In genomic region chr2:156471772-156472171, GRCh38 we compare ENCODE assay signal across 23 cellular contexts. TPM values are rescaled to one million over a fixed set of nuclear protein-coding genes. Genes with fewer than 3 reads are reported as not detected.
A peak's percentile ranks its signal among the peaks of the same experiment; 100 is the strongest.
DNase-seq lines count a peak whose midpoint lies in the region; ATAC-seq and TF ChIP-seq lines count a peak whose summit lies in the region.
"Had no signal": no experiment of that assay in that cellular context is flagged by ENCODE, and none has a peak within 500 bp of the region (broad histone marks: within the 10 kb centered on the region; RNA-seq: fewer than 3 reads in every experiment).

No MANE protein-coding gene starts in this region.

- no peak for TF ChIP-seq POLR2A in breast epithelium (IDR thresholded peaks at IDR 0.05)

- no peaks in the 10 kb centered on the region for H3K36me3 ChIP-seq in breast epithelium

- peak overlapping the region; percentile 0 for H3K27ac Mint-ChIP-seq in MCF 10A (ENCODE audit: low read depth, unreplicated experiment)
- H3K27ac Mint-ChIP-seq in stimulated activated memory B cell treated with anti-CD40 and anti-IgM and Interleukin-4, amounts not matched to agents 10 μg/mL and 1 μg/mL and 100 μg/mL, for 72 hours = peak overlapping the region; percentile 38
- H3K27ac Mint-ChIP-seq: GM23338 had no signal

- no TSS peak for BruUV-seq in MCF 10A (replicated peaks; lab: Mats Ljungman, UMichigan)

- no peaks in the 10 kb centered on the region for H3K27me3 ChIP-seq in breast epithelium

- CTCF ChIA-PET in MCF 10A (lab: Yijun Ruan, JAX) = interaction anchor here (0.6 to 0.7 kb wide), 3 partner anchors 9 to 582 kb away, joined by 3 to 4 read pairs (median 3); no protein-coding TSS in a partner anchor

- H3K9me3 ChIP-seq in breast epithelium = no peaks in the 10 kb centered on the region

- DNase-seq in MCF 10A (ENCODE audit: unreplicated experiment) (no peak), breast epithelium (ENCODE audit: low spot score in 2 of 2) (no peak), amniotic epithelial cell (ENCODE audit: low read depth) (peak; percentile 59), left kidney (ENCODE audit: low read depth, low spot score) (peak; percentile 31), NCI-H69 (lab: John Stamatoyannopoulos, UW) (no peak)
- no peak for DNase-seq in stimulated activated CD8-positive, alpha-beta memory T cell treated with anti-CD3 and anti-CD28 coated beads, Interleukin-4, amount 100 ng/mL, for 48 hours
- DNase-seq: CD4-positive, CD25-positive, alpha-beta regulatory T cell; COR-L47; DMS 273 treated with DMSO at 0.1 percent for 48 hours; DND-41; KG1; NCI-H1417; NCI-H187; NCI-H2107; NCI-H510A treated with DMSO at 0.1 percent for 48 hours; PC-9; SIG-M5 had no signal

- H3K9me3 Mint-ChIP-seq in MCF 10A (ENCODE audit: unreplicated experiment) = no peaks in the 10 kb centered on the region
- H3K9me3 Mint-ChIP-seq in stimulated activated memory B cell treated with anti-CD40 and anti-IgM and Interleukin-4, amounts not matched to agents 10 μg/mL and 1 μg/mL and 100 μg/mL, for 72 hours = no peaks in the 10 kb centered on the region
- H3K9me3 Mint-ChIP-seq: GM23338 had no signal

- POLR2A ChIA-PET in MCF 10A (lab: Yijun Ruan, JAX) = interaction anchor here (3.7 kb wide), 1 partner anchor 34 kb away, joined by 27 read pairs; no protein-coding TSS in a partner anchor

- no peak for ATAC-seq in stimulated activated memory B cell treated with anti-CD40 and anti-IgM and Interleukin-4, amounts not matched to agents 10 μg/mL and 1 μg/mL and 100 μg/mL, for 72 hours
- no peak for ATAC-seq in HG03045 (IDR thresholded peaks at IDR 0.05; ENCODE audit: unreplicated experiment)
- ATAC-seq: GM23338, HCT116 had no signal

- no peak overlapping the region for H3K4me3 Mint-ChIP-seq in MCF 10A (ENCODE audit: unreplicated experiment)
- no peak overlapping the region for H3K4me3 Mint-ChIP-seq in stimulated activated memory B cell treated with anti-CD40 and anti-IgM and Interleukin-4, amounts not matched to agents 10 μg/mL and 1 μg/mL and 100 μg/mL, for 72 hours
- H3K4me3 Mint-ChIP-seq: GM23338 had no signal

- H3K4me1 ChIP-seq in breast epithelium = peaks cover 0 to 24% of the 10 kb centered on the region in 2 donors

- H3K4me1 Mint-ChIP-seq in MCF 10A (ENCODE audit: insufficient read depth, unreplicated experiment) = peaks cover 41% of the 10 kb centered on the region
- peaks cover 45% of the 10 kb centered on the region for H3K4me1 Mint-ChIP-seq in stimulated activated memory B cell treated with anti-CD40 and anti-IgM and Interleukin-4, amounts not matched to agents 10 μg/mL and 1 μg/mL and 100 μg/mL, for 72 hours

- H3K27ac ChIP-seq in breast epithelium = no peak overlapping the region
- H3K27ac ChIP-seq: 22Rv1, PC-9, RWPE1 had no signal

- intact Hi-C loops in MCF 10A (cut with micrococcal nuclease) (no loop called here), breast epithelium (cut with DNase I; ENCODE audit: low total_unique reads) (loop anchor here (2.0 kb wide), 1 partner anchor 43 kb away; no protein-coding TSS in a partner anchor)

- H3K4me3 ChIP-seq in breast epithelium = no peak overlapping the region
- H3K4me3 ChIP-seq: GM23338, PC-9 had no signal

- peaks cover 3% of the 10 kb centered on the region for H3K36me3 Mint-ChIP-seq in MCF 10A (ENCODE audit: insufficient read depth, unreplicated experiment)
- H3K36me3 Mint-ChIP-seq in stimulated activated memory B cell treated with anti-CD40 and anti-IgM and Interleukin-4, amounts not matched to agents 10 μg/mL and 1 μg/mL and 100 μg/mL, for 72 hours = peaks cover 6% of the 10 kb centered on the region

- H3K27me3 Mint-ChIP-seq in MCF 10A (ENCODE audit: insufficient read depth, unreplicated experiment) = no peaks in the 10 kb centered on the region
- no peaks in the 10 kb centered on the region for H3K27me3 Mint-ChIP-seq in stimulated activated memory B cell treated with anti-CD40 and anti-IgM and Interleukin-4, amounts not matched to agents 10 μg/mL and 1 μg/mL and 100 μg/mL, for 72 hours

- TF ChIP-seq CTCF in MCF 10A (IDR thresholded peaks at IDR 0.05; ENCODE audit: unreplicated experiment) = no peak
- TF ChIP-seq CTCF in breast epithelium (IDR thresholded peaks at IDR 0.05) = no peak

RNA-seq across cellular contexts. Expression of gene GPD2, which starts 35.6 kb away (rescaled TPM):
- total RNA-seq in MCF 10A (2022) = 37.4 and 62.5 TPM in 2 replicates
- total RNA-seq in breast epithelium = 100 to 1,000 TPM in 1 of 3 donors, 10 to 100 TPM in 2; 28.8 to 104 (median 79.6) TPM

Comparison
In these comparisons a context has a peak if more than half of its experiments do, and no peak if none do; other contexts are left out.
1. DNase-seq: peak in amniotic epithelial cell (single experiment) and left kidney (single experiment); none in MCF 10A (single experiment), breast epithelium (0 of 2), NCI-H69 (single experiment) and stimulated activated CD8-positive, alpha-beta memory T cell treated with anti-CD3 and anti-CD28 coated beads, Interleukin-4, amount 100 ng/mL, for 48 hours (single experiment).